10 cellular contexts compared by ENCODE assay signal in genomic region chr5:171451421-171451820, GRCh38. TPM values are rescaled to one million over a fixed set of nuclear protein-coding genes. Genes with fewer than 3 reads are reported as not detected.
DNase-seq lines count a peak whose midpoint lies in the region; ATAC-seq lines count a peak whose summit lies in the region.
"Had no signal": no experiment of that assay in that cellular context is flagged by ENCODE, and none has a peak within 500 bp of the region (broad histone marks: within the 10 kb centered on the region; RNA-seq: fewer than 3 reads in every experiment).

No MANE protein-coding gene starts in this region.

- no peak overlapping the region for H3K27ac ChIP-seq in neuronal stem cell (replicated peaks; ENCODE audit: low read length)

- no peak overlapping the region for H2BK5ac ChIP-seq in neuronal stem cell (ENCODE audit: low read length)

- no peaks in the 10 kb centered on the region for H3K9me3 Mint-ChIP-seq in stimulated activated naive CD8-positive, alpha-beta T cell treated with anti-CD3 and anti-CD28 coated beads, Interleukin-15, Interleukin-2, amounts not matched to agents 100 ng/mL and 50 ng/mL, for 24 hours

- peaks cover 0 to 7% (median 0%) of the 10 kb centered on the region in 3 experiments for H3K27me3 ChIP-seq in neuronal stem cell (ENCODE audit: control insufficient read depth in 3 of 3, insufficient read depth in 3 of 3, low read depth in 1 of 3, low read length in 3 of 3)

- no peak overlapping the region for H2BK120ac ChIP-seq in neuronal stem cell (ENCODE audit: low read depth, low read length)

- H3K36me3 Mint-ChIP-seq in stimulated activated naive CD8-positive, alpha-beta T cell treated with anti-CD3 and anti-CD28 coated beads, Interleukin-15, Interleukin-2, amounts not matched to agents 100 ng/mL and 50 ng/mL, for 24 hours (ENCODE audit: low read depth): no peaks in the 10 kb centered on the region

- peaks cover 48% of the 10 kb centered on the region for H3K27me3 Mint-ChIP-seq in stimulated activated naive CD8-positive, alpha-beta T cell treated with anti-CD3 and anti-CD28 coated beads, Interleukin-15, Interleukin-2, amounts not matched to agents 100 ng/mL and 50 ng/mL, for 24 hours

- peak overlapping the region; percentile 71 for H2BK15ac ChIP-seq in neuronal stem cell (ENCODE audit: low read length)

- no peaks in the 10 kb centered on the region for H3K79me1 ChIP-seq in neuronal stem cell (ENCODE audit: low read depth, low read length)

- H3K23ac ChIP-seq in neuronal stem cell (ENCODE audit: low read depth, low read length, poor library complexity): no peak overlapping the region

- H3K4me3 ChIP-seq in neuronal stem cell (ENCODE audit: low read length in 2 of 2): no peak overlapping the region

- no peak overlapping the region for H2AFZ ChIP-seq in neuronal stem cell (ENCODE audit: low read length)

- H4K91ac ChIP-seq in neuronal stem cell (ENCODE audit: low read depth, low read length, poor library complexity): no peak overlapping the region

- peak overlapping the region; percentile 55 for H3K4me2 ChIP-seq in neuronal stem cell (ENCODE audit: insufficient read depth, low read length, poor library complexity, severe bottlenecking)

- H3K9me3 ChIP-seq in neuronal stem cell (replicated peaks in 1 of 2; ENCODE audit: control insufficient read depth in 2 of 2, insufficient read depth in 1 of 2, low read depth in 1 of 2, low read length in 2 of 2): no peaks in the 10 kb centered on the region

- WGBS in neuronal stem cell (ENCODE audit: extremely low coverage in 2 of 2, insufficient read length in 2 of 2, insufficient replicate concordance in 1 of 2), 2 donors: no CpG with 5 or more reads among the region's 17 CpGs

- peak overlapping the region; percentile 85 for H2AK5ac ChIP-seq in neuronal stem cell (ENCODE audit: low read depth, low read length)

- H2BK12ac ChIP-seq in neuronal stem cell (ENCODE audit: low read length): peak overlapping the region; percentile 64

- ATAC-seq in stimulated activated naive CD8-positive, alpha-beta T cell treated with anti-CD3 and anti-CD28 coated beads, Interleukin-15, Interleukin-2, amounts not matched to agents 100 U/mL and 50 U/mL, for 24 hours: no peak
- ATAC-seq in esophagus mucosa (peak; percentile 6), GM21390 (IDR thresholded peaks at IDR 0.05; ENCODE audit: unreplicated experiment) (no peak)

- no peak for DNase-seq in stimulated activated naive CD8-positive, alpha-beta T cell treated with anti-CD3 and anti-CD28 coated beads, Interleukin-15, Interleukin-2, amounts not matched to agents 100 U/mL and 50 U/mL, for 24 hours
- no peak for DNase-seq in neuronal stem cell (ENCODE audit: low spot score)
- no peak for DNase-seq in ureter (ENCODE audit: low spot score)
- DNase-seq in middle frontal gyrus (ENCODE audit: extremely low spot score, low spot score): no peak
- DNase-seq in pons (ENCODE audit: low spot score): no peak
- DNase-seq: NCI-H1436 treated with DMSO at 0.1 percent for 48 hours had no signal

- H3K27ac Mint-ChIP-seq in stimulated activated naive CD8-positive, alpha-beta T cell treated with anti-CD3 and anti-CD28 coated beads, Interleukin-15, Interleukin-2, amounts not matched to agents 100 ng/mL and 50 ng/mL, for 24 hours: no peak overlapping the region

- peak overlapping the region; percentile 23 for H3K4ac ChIP-seq in neuronal stem cell (ENCODE audit: low read length)

- no peak overlapping the region for H4K8ac ChIP-seq in neuronal stem cell (ENCODE audit: low read depth, low read length)

- no peaks in the 10 kb centered on the region for H3K36me3 ChIP-seq in neuronal stem cell (replicated peaks in 1 of 2; ENCODE audit: control insufficient read depth in 2 of 2, insufficient read depth in 2 of 2, low read length in 2 of 2)

- H3K4me3 Mint-ChIP-seq in stimulated activated naive CD8-positive, alpha-beta T cell treated with anti-CD3 and anti-CD28 coated beads, Interleukin-15, Interleukin-2, amounts not matched to agents 100 ng/mL and 50 ng/mL, for 24 hours: peak overlapping the region; percentile 58

- H3K9ac ChIP-seq in neuronal stem cell (ENCODE audit: low read depth, low read length, poor library complexity): no peak overlapping the region

- peaks cover 0 to 7% of the 10 kb centered on the region in 2 donors for H3K4me1 ChIP-seq in neuronal stem cell (ENCODE audit: control insufficient read depth in 2 of 2, insufficient read depth in 1 of 2, low read depth in 1 of 2, low read length in 2 of 2)

- peak overlapping the region; percentile 93 for H3K18ac ChIP-seq in neuronal stem cell (ENCODE audit: low read length)

- peaks cover 7% of the 10 kb centered on the region for H3K4me1 Mint-ChIP-seq in stimulated activated naive CD8-positive, alpha-beta T cell treated with anti-CD3 and anti-CD28 coated beads, Interleukin-15, Interleukin-2, amounts not matched to agents 100 ng/mL and 50 ng/mL, for 24 hours (ENCODE audit: low read depth)

- peak overlapping the region; percentile 28 for H3K14ac ChIP-seq in neuronal stem cell (ENCODE audit: low read length)

RNA-seq across cellular contexts. Expression of gene FGF18, which starts 32.0 kb away (rescaled TPM):
- total RNA-seq in esophagus mucosa (0.08 TPM), ureter (0.81 TPM)
- 0.22 TPM for polyA plus RNA-seq in neuronal stem cell (2013, experiment 1 of 2)
- polyA plus RNA-seq in neuronal stem cell (2013, experiment 2 of 2): 0.19 TPM
- total RNA-seq: dermis microvascular lymphatic vessel endothelial cell had no signal
